Comparison of ENCODE assay signal across 15 cellular contexts in genomic region chr15:63595688-63596087, GRCh38. TPM values are rescaled to one million over a fixed set of nuclear protein-coding genes. Genes with fewer than 3 reads are reported as not detected.
DNase-seq lines count a peak whose midpoint lies in the region; ATAC-seq, FAIRE-seq and TF ChIP-seq lines count a peak whose summit lies in the region.
"Had no signal": no experiment of that assay in that cellular context is flagged by ENCODE, and none has a peak within 500 bp of the region (broad histone marks: within the 10 kb centered on the region; RNA-seq: fewer than 3 reads in every experiment).

No MANE protein-coding gene starts in this region.

- H3K4me3 Mint-ChIP-seq in CD4-positive, alpha-beta T cell, result no peak overlapping the region

- DNase-seq in CD4-positive, alpha-beta T cell, result no peak
- DNase-seq in GM12878 (ENCODE audit: low read depth, low spot score), result no peak
- DNase-seq in frontal cortex (ENCODE audit: low spot score in 2 of 2), result no peak
- DNase-seq in activated CD4-positive, alpha-beta T cell treated with anti-CD3 and anti-CD28 coated beads, Interleukin-2, amount 50 U/mL, for 1 hour, result no peak
- DNase-seq: activated T-cell treated with anti-CD3 and anti-CD28 coated beads, Interleukin-2, amount 50 U/mL, for 72 hours; BE2C; dorsolateral prefrontal cortex; NCI-H1092; NK-92 treated with Interleukin-12 subunit alpha and Interleukin-12 subunit beta, amount 100 ng/mL, for 24 hours; SK-N-SH had no signal

- TF ChIP-seq EP300 in GM12878 (IDR thresholded peaks at IDR 0.05; ENCODE audit: borderline replicate concordance in 1 of 2, control insufficient read depth in 1 of 2, low read depth in 2 of 2, low read length in 2 of 2), result no peak

- CTCF ChIA-PET in CD4-positive, alpha-beta T cell (lab: Charles Lee), result interaction anchor here (1.1 to 2.6 kb wide), 2 partner anchors 14 to 129 kb away, joined by 4 to 9 read pairs; no protein-coding TSS in a partner anchor
- CTCF ChIA-PET in GM12878 (lab: Yijun Ruan, JAX), result interaction anchor here (0.8 to 11.3 kb wide), 10 partner anchors 14 to 471 kb away, joined by 3 to 272 read pairs (median 4); no protein-coding TSS in a partner anchor

- SMC1A ChIA-PET in GM12878 (lab: Charles Lee; ENCODE audit: uncharacterized antibody, unreplicated experiment), result interaction anchor here (0.8 to 9.7 kb wide), 28 partner anchors 10 to 470 kb away, joined by 3 to 150 read pairs (median 4); no protein-coding TSS in a partner anchor

- intact Hi-C loops in CD4-positive, alpha-beta T cell (cut with DNase I, micrococcal nuclease), result loop anchor here in 1 of 2 experiments (5.0 to 10.0 kb wide), 4 partner anchors 88 to 551 kb away; partner anchors contain the start of gene TPM1
- intact Hi-C loops in GM12878 (cut with micrococcal nuclease; ENCODE audit: unreplicated experiment), result loop anchor here (5.0 to 10.0 kb wide), 2 partner anchors 81 to 308 kb away; no protein-coding TSS in a partner anchor

- FAIRE-seq in GM12878 (lab: Jason Lieb, UNC), result no peak
- FAIRE-seq in frontal cortex (lab: Jason Lieb, UNC), result no peak

- no TSS peak for BruUV-seq in GM12878 (replicated peaks; lab: Mats Ljungman, UMichigan)

- TF ChIP-seq POLR2A in GM12878 (IDR thresholded peaks at IDR 0.05; ENCODE audit: low read depth, low read length), result no peak

- peaks cover 63% of the 10 kb centered on the region for H3K4me1 ChIP-seq in GM12878 (ENCODE audit: control insufficient read depth, insufficient read depth, low read length)
- H3K4me1 ChIP-seq in neutrophil (ENCODE audit: control insufficient read depth in 1 of 2, insufficient read depth in 1 of 2, low read depth in 1 of 2, low read length in 1 of 2), result peaks cover 15 to 16% of the 10 kb centered on the region in 2 experiments
- H3K4me1 ChIP-seq: BE2C, parathyroid adenoma had no signal

- H4K20me1 ChIP-seq in GM12878 (ENCODE audit: control insufficient read depth, insufficient read depth), result no peaks in the 10 kb centered on the region

- no peak for TF ChIP-seq CTCF in 22Rv1 (IDR thresholded peaks at IDR 0.05)
- TF ChIP-seq CTCF in CD4-positive, alpha-beta T cell (IDR thresholded peaks at IDR 0.05), result no peak
- TF ChIP-seq CTCF in GM12878 (IDR thresholded peaks at IDR 0.05 in 2 of 3, conservative IDR thresholded peaks at IDR 0.05 in 1 of 3; ENCODE audit: control insufficient read depth in 2 of 3, extremely low read depth in 1 of 3, insufficient read depth in 1 of 3, low read depth in 3 of 3, low read length in 3 of 3), result no peak
- TF ChIP-seq CTCF in neutrophil (IDR thresholded peaks at IDR 0.05), result no peak

- peak overlapping the region; percentile 72 for H3K27ac Mint-ChIP-seq in CD4-positive, alpha-beta T cell

- H3K4me1 Mint-ChIP-seq in CD4-positive, alpha-beta T cell (ENCODE audit: low read depth), result peaks cover 77% of the 10 kb centered on the region

- no peaks in the 10 kb centered on the region for H3K27me3 ChIP-seq in CD4-positive, alpha-beta T cell (ENCODE audit: control insufficient read depth, insufficient read depth, low read length)
- H3K27me3 ChIP-seq in GM12878 (replicated peaks in 1 of 2; ENCODE audit: control insufficient read depth in 2 of 2, insufficient read depth in 2 of 2, low read length in 1 of 2) (no peaks in the 10 kb centered on the region), neutrophil (no peaks in the 10 kb centered on the region)
- H3K27me3 ChIP-seq: BE2C, dorsolateral prefrontal cortex had no signal

- H3K27me3 Mint-ChIP-seq in CD4-positive, alpha-beta T cell, result no peaks in the 10 kb centered on the region

- in situ Hi-C loops in GM12878 (cut with MboI), result loop anchor here (25.0 kb wide), 1 partner anchor 308 kb away; the partner anchor contains the start of gene APH1B

- RAD21 ChIA-PET in GM12878 (lab: Charles Lee; ENCODE audit: unreplicated experiment), result interaction anchor here (0.6 to 8.2 kb wide), 17 partner anchors 21 to 187 kb away, joined by 3 to 113 read pairs (median 5); partner anchors contain the start of gene USP3

- H2AFZ ChIP-seq in GM12878 (ENCODE audit: control insufficient read depth, low read depth, low read length), result no peak overlapping the region
- H2AFZ ChIP-seq: parathyroid adenoma had no signal

- H3K9me3 ChIP-seq in CD4-positive, alpha-beta T cell (ENCODE audit: control insufficient read depth, low read length), result no peaks in the 10 kb centered on the region
- H3K9me3 ChIP-seq in GM12878 (replicated peaks; ENCODE audit: control insufficient read depth, insufficient read depth, low read length), result no peaks in the 10 kb centered on the region
- no peaks in the 10 kb centered on the region for H3K9me3 ChIP-seq in neutrophil
- H3K9me3 ChIP-seq: BE2C, SK-N-SH had no signal

- TF ChIP-seq RAD21 in GM12878 (IDR thresholded peaks at IDR 0.05; ENCODE audit: insufficient read depth, low read depth, low read length), result no peak

- no peak overlapping the region for H3K4me3 ChIP-seq in GM12878
- H3K4me3 ChIP-seq in neutrophil (ENCODE audit: low read depth in 1 of 2, low read length in 1 of 2), result no peak overlapping the region
- H3K4me3 ChIP-seq: dorsolateral prefrontal cortex had no signal

- H3K79me2 ChIP-seq in GM12878 (ENCODE audit: control insufficient read depth, insufficient read depth, low read length), result peaks cover 18% of the 10 kb centered on the region
- H3K79me2 ChIP-seq: parathyroid adenoma had no signal

- peak overlapping the region; percentile 51 for H3K4me2 ChIP-seq in GM12878 (ENCODE audit: control insufficient read depth, insufficient read depth)
- H3K4me2 ChIP-seq: SK-N-SH had no signal

- H3K27ac ChIP-seq in 22Rv1 (0 out of 2 replicates have a peak overlapping the region, but pooled peaks have one; percentile 30), GM12878 (ENCODE audit: control insufficient read depth, insufficient read depth) (0 out of 2 replicates have a peak overlapping the region, but pooled peaks have one; percentile 29), neutrophil (peak overlapping the region; percentile 50)
- no peak overlapping the region for H3K27ac ChIP-seq in CD4-positive, alpha-beta T cell (ENCODE audit: low read depth, low read length)
- H3K27ac ChIP-seq: parathyroid adenoma had no signal

- ATAC-seq in CD4-positive, alpha-beta T cell (ENCODE audit: poor library complexity), result no peak
- ATAC-seq in GM12878 (no peak), HG03457 (IDR thresholded peaks at IDR 0.05; ENCODE audit: unreplicated experiment) (no peak), GM21786 (IDR thresholded peaks at IDR 0.05; ENCODE audit: unreplicated experiment) (no peak)
- ATAC-seq: activated T-cell treated with anti-CD3 and anti-CD28 coated beads, Interleukin-2, amount 50 U/mL, for 72 hours had no signal

- 60% methylated on average over 1 of the region's 1 CpG for WGBS in GM12878 (ENCODE audit: insufficient coverage, insufficient replicate concordance, low lambda C conversion rate, missing lambda C conversion rate)

- H3K36me3 Mint-ChIP-seq in CD4-positive, alpha-beta T cell (ENCODE audit: low read depth), result peaks cover 46% of the 10 kb centered on the region

- no peak overlapping the region for H3K9ac ChIP-seq in GM12878 (ENCODE audit: control insufficient read depth, insufficient read depth, low read length)
- H3K9ac ChIP-seq: parathyroid adenoma, SK-N-SH had no signal

- H3K9me3 Mint-ChIP-seq in CD4-positive, alpha-beta T cell, result no peaks in the 10 kb centered on the region
- H3K9me3 Mint-ChIP-seq: activated T-cell treated with anti-CD3 and anti-CD28 coated beads, Interleukin-2, amount 50 U/mL, for 72 hours had no signal

- POLR2A ChIA-PET in CD4-positive, alpha-beta T cell (lab: Charles Lee), result interaction anchor here (1.0 to 2.0 kb wide), 5 partner anchors 14 to 116 kb away, joined by 3 to 7 read pairs (median 4); partner anchors contain the start of gene USP3
- POLR2A ChIA-PET in GM12878 (lab: Charles Lee), result interaction anchor here (0.5 to 8.8 kb wide), 12 partner anchors 14 to 449 kb away, joined by 3 to 66 read pairs (median 4); partner anchors contain the start of gene USP3

- peaks cover 2 to 9% of the 10 kb centered on the region in 2 experiments; a peak in 3 of 4 replicates for H3K36me3 ChIP-seq in GM12878 (ENCODE audit: control insufficient read depth in 2 of 2, insufficient read depth in 2 of 2, low read length in 1 of 2)
- peaks cover 48% of the 10 kb centered on the region for H3K36me3 ChIP-seq in neutrophil

TF ChIP-seq in GM12878, 131 proteins besides CTCF, POLR2A, EP300 and RAD21 (continues in another document):
- TF ChIP-seq TAF1 (IDR thresholded peaks at IDR 0.05; ENCODE audit: borderline replicate concordance, low read depth, low read length) (no peak), SRF (IDR thresholded peaks at IDR 0.05; ENCODE audit: low read depth in 2 of 2, low read length in 2 of 2) (no peak), CBFB (IDR thresholded peaks at IDR 0.05; ENCODE audit: low read depth) (0 out of 2 replicates have a peak, but pooled peaks have one; percentile 46), IKZF1 (conservative IDR thresholded peaks at IDR 0.05) (0 out of 2 replicates have a peak, but pooled peaks have one; percentile 21)

RNA-seq across cellular contexts. Expression of gene FBXL22, which starts 1.5 kb away (rescaled TPM):
- 1 to 10 TPM in 1 of 2 experiments, under 1 TPM in 1; 0.66 to 1.6 TPM for total RNA-seq in CD4-positive, alpha-beta T cell
- total RNA-seq in GM12878 (2013; cell fraction: nucleolus; rRNA removed), result 1.2 and 2.1 TPM in 2 replicates
- total RNA-seq in GM12878 (2014; rRNA removed) (0.62 and 0.87 TPM in 2 replicates), GM12878 (2014; rRNA removed; fragmentation: Illumina TruSeq; extraction: Trizol) (0.28 and 0.40 TPM in 2 replicates), GM12878 (2021) (0.45 and 0.82 TPM in 2 replicates), frontal cortex (0.82 TPM)
- 0.16 TPM for polyA plus RNA-seq in GM12878 (2011; ENCODE audit: low read depth)
- polyA plus RNA-seq in GM12878 (2011; rRNA removed) (0.10 and 0.24 TPM in 2 replicates), GM12878 (2014; fragmentation: Illumina TruSeq; extraction: Trizol) (0.24 and 0.41 TPM in 2 replicates), GM12878 (2014; fragmentation: Nextera tagmentation; extraction: Ambion mirVana) (under 1 TPM; 0.05 to 0.07 TPM), GM12878 (2014; rRNA removed) (0.34 and 0.67 TPM in 2 replicates), GM12878 (2016; fragmentation: Nextera tagmentation; extraction: Ambion mirVana) (1 to 10 TPM; 2.4 to 2.6 TPM)
- polyA plus RNA-seq in GM12878 (2011; cell fraction: cytosol; rRNA removed), result 0.12 and 0.28 TPM in 2 replicates
- 0.52 and 0.76 TPM in 2 replicates for polyA plus RNA-seq in GM12878 (2011; cell fraction: nucleus; rRNA removed)
- polyA plus RNA-seq in GM12878 (2012), result 0.52 and 0.57 TPM in 2 replicates
- 0.46 and 0.51 TPM in 2 replicates for polyA minus RNA-seq in GM12878 (2011; rRNA and poly(A)+ RNA removed)
- polyA minus RNA-seq in GM12878 (2011; cell fraction: cytosol; rRNA and poly(A)+ RNA removed), result 1.7 TPM in 1 of 2 replicates, not detected in the other
- 2.1 and 2.8 TPM in 2 replicates for polyA minus RNA-seq in GM12878 (2011; cell fraction: nucleus; rRNA and poly(A)+ RNA removed)
